28 cellular contexts compared by ENCODE assay signal in the genomic region with DNA sequence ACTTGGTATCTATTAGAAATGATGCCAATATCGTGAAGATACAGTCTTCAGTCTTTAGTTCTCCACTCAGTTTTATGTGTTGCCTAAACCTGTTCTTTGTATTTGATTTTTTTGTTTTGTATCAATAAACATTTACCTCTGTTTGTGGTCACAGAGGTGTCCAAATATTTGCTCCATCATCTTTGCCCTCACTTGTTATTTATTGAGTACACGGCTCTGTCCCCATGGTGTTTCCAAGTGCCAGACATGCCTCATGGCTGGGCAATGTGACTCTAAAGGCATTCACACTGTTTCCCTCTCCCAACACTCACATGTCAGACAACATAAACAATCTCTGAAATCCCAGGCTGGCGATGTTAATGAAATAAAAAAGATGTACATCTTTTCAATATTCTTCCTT.
"Had no signal": no experiment of that assay in that cellular context is flagged by ENCODE, and none has a peak within 500 bp of the region (broad histone marks: within the 10 kb centered on the region; RNA-seq: fewer than 3 reads in every experiment).

No MANE protein-coding gene starts in this region.

- H3K27ac Mint-ChIP-seq: endodermal cell; memory B cell; naive B cell; nephron; stimulated activated memory B cell treated with anti-CD40 and anti-IgM and Interleukin-4, amounts not matched to agents 10 μg/mL and 1 μg/mL and 100 μg/mL, for 72 hours; stimulated activated naive CD8-positive, alpha-beta T cell treated with anti-CD3 and anti-CD28 coated beads, Interleukin-15, Interleukin-2, amounts not matched to agents 100 ng/mL and 50 ng/mL, for 24 hours had no signal

- H3K4me1 Mint-ChIP-seq: memory B cell; naive B cell; stimulated activated memory B cell treated with anti-CD40 and anti-IgM and Interleukin-4, amounts not matched to agents 10 μg/mL and 1 μg/mL and 100 μg/mL, for 72 hours had no signal

- DNase-seq: dermis blood vessel endothelial cell; effector CD4-positive, alpha-beta T cell; endodermal cell; erythroblast; foreskin keratinocyte; head of caudate nucleus; kidney; left cardiac atrium; left ventricle myocardium inferior; lower lobe of right lung; naive B cell; occipital lobe; pancreas; psoas muscle; retina; right lobe of liver; spleen; stimulated activated CD4-positive, alpha-beta T cell treated with anti-CD3 and anti-CD28 coated beads, Interleukin-15, amount 100 ng/mL, for 24 hours; stimulated activated CD4-positive, alpha-beta T cell treated with anti-CD3 and anti-CD28 coated beads, Interleukin-1b, Interleukin-23, amount 100 ng/mL, for 48 hours; stimulated activated CD4-positive, alpha-beta T cell treated with anti-CD3 and anti-CD28 coated beads, Interleukin-4, amount 100 ng/mL, for 24 hours; tibial artery; upper lobe of left lung; uterus had no signal

- ATAC-seq: left cardiac atrium; lower lobe of right lung; pancreas; psoas muscle; right lobe of liver; stimulated activated memory B cell treated with anti-CD40 and anti-IgM and Interleukin-4, amounts not matched to agents 10 μg/mL and 1 μg/mL and 100 μg/mL, for 72 hours had no signal

- H3K4me1 ChIP-seq: left ventricle myocardium inferior, lower lobe of right lung, pancreas, psoas muscle, right lobe of liver, spleen, tibial artery, upper lobe of left lung, uterus had no signal

- H3K4me3 Mint-ChIP-seq: endodermal cell; memory B cell; naive B cell; nephron; stimulated activated memory B cell treated with anti-CD40 and anti-IgM and Interleukin-4, amounts not matched to agents 10 μg/mL and 1 μg/mL and 100 μg/mL, for 72 hours; stimulated activated naive CD8-positive, alpha-beta T cell treated with anti-CD3 and anti-CD28 coated beads, Interleukin-15, Interleukin-2, amounts not matched to agents 100 ng/mL and 50 ng/mL, for 24 hours had no signal

- H3K27me3 Mint-ChIP-seq: memory B cell; naive B cell; stimulated activated memory B cell treated with anti-CD40 and anti-IgM and Interleukin-4, amounts not matched to agents 10 μg/mL and 1 μg/mL and 100 μg/mL, for 72 hours; stimulated activated naive CD8-positive, alpha-beta T cell treated with anti-CD3 and anti-CD28 coated beads, Interleukin-15, Interleukin-2, amounts not matched to agents 100 ng/mL and 50 ng/mL, for 24 hours had no signal

- H3K79me2 ChIP-seq: hepatocyte had no signal

- H2AFZ ChIP-seq: hepatocyte had no signal

- H3K27ac ChIP-seq: foreskin keratinocyte, hepatocyte, left ventricle myocardium inferior, lower lobe of right lung, pancreas, psoas muscle, right lobe of liver, spleen, tibial artery, upper lobe of left lung, uterus had no signal

- H3K4me3 ChIP-seq: hepatocyte, left ventricle myocardium inferior, lower lobe of right lung, pancreas, psoas muscle, right lobe of liver, spleen, tibial artery, upper lobe of left lung, uterus had no signal

- H3K9me3 ChIP-seq: left ventricle myocardium inferior, lower lobe of right lung, pancreas, psoas muscle, right lobe of liver, tibial artery, upper lobe of left lung, uterus had no signal

- H3K36me3 ChIP-seq: left ventricle myocardium inferior, lower lobe of right lung, pancreas, right lobe of liver, spleen, tibial artery, upper lobe of left lung, uterus had no signal

- H3K9me3 Mint-ChIP-seq: nephron; stimulated activated naive CD8-positive, alpha-beta T cell treated with anti-CD3 and anti-CD28 coated beads, Interleukin-15, Interleukin-2, amounts not matched to agents 100 ng/mL and 50 ng/mL, for 24 hours had no signal

- H3K36me3 Mint-ChIP-seq: memory B cell; naive B cell; stimulated activated memory B cell treated with anti-CD40 and anti-IgM and Interleukin-4, amounts not matched to agents 10 μg/mL and 1 μg/mL and 100 μg/mL, for 72 hours had no signal

- H3K4me2 ChIP-seq: hepatocyte had no signal
